24 cellular contexts compared by ENCODE assay signal in genomic region chr17:55405600-55405999, GRCh38.
"Had no signal": no experiment of that assay in that cellular context is flagged by ENCODE, and none has a peak within 500 bp of the region (broad histone marks: within the 10 kb centered on the region; RNA-seq: fewer than 3 reads in every experiment).

No MANE protein-coding gene starts in this region.

- H3K9me3 Mint-ChIP-seq: activated B cell treated with CpG ODN at 0.5 μM for 24 hours; activated CD4-positive, alpha-beta memory T cell treated with anti-CD3 and anti-CD28 coated beads for 36 hours; activated CD4-positive, alpha-beta T cell treated with anti-CD3 and anti-CD28 coated beads, Interleukin-2, amount 10 ng/mL, durations not matched to agents 7 days and 5 days; activated naive CD4-positive, alpha-beta T cell treated with anti-CD3 and anti-CD28 coated beads, Interleukin-2, amount 10 ng/mL, durations not matched to agents 7 days and 5 days; activated naive CD8-positive, alpha-beta T cell treated with anti-CD3 and anti-CD28 coated beads for 36 hours; activated T-helper 17 cell treated with anti-CD3 and anti-CD28 coated beads, Interleukin-2, amount 50 U/mL, for 72 hours; T-cell had no signal

- H3K27ac Mint-ChIP-seq: activated B cell treated with CpG ODN at 0.5 μM for 24 hours; activated CD4-positive, alpha-beta memory T cell treated with anti-CD3 and anti-CD28 coated beads for 36 hours; activated CD4-positive, alpha-beta T cell treated with anti-CD3 and anti-CD28 coated beads, Interleukin-2, amount 10 ng/mL, durations not matched to agents 7 days and 5 days; activated naive CD4-positive, alpha-beta T cell treated with anti-CD3 and anti-CD28 coated beads, Interleukin-2, amount 10 ng/mL, durations not matched to agents 7 days and 5 days; activated naive CD8-positive, alpha-beta T cell treated with anti-CD3 and anti-CD28 coated beads for 36 hours; activated T-helper 17 cell treated with anti-CD3 and anti-CD28 coated beads, Interleukin-2, amount 50 U/mL, for 72 hours; T-cell had no signal

- FAIRE-seq: TTC549 had no signal

- H3K27me3 Mint-ChIP-seq: activated B cell treated with CpG ODN at 0.5 μM for 24 hours; activated CD4-positive, alpha-beta memory T cell treated with anti-CD3 and anti-CD28 coated beads for 36 hours; activated CD4-positive, alpha-beta T cell treated with anti-CD3 and anti-CD28 coated beads, Interleukin-2, amount 10 ng/mL, durations not matched to agents 7 days and 5 days; activated naive CD4-positive, alpha-beta T cell treated with anti-CD3 and anti-CD28 coated beads, Interleukin-2, amount 10 ng/mL, durations not matched to agents 7 days and 5 days; activated naive CD8-positive, alpha-beta T cell treated with anti-CD3 and anti-CD28 coated beads for 36 hours; activated T-helper 17 cell treated with anti-CD3 and anti-CD28 coated beads, Interleukin-2, amount 50 U/mL, for 72 hours; T-cell had no signal

- H3K4me3 Mint-ChIP-seq: activated B cell treated with CpG ODN at 0.5 μM for 24 hours; activated CD4-positive, alpha-beta memory T cell treated with anti-CD3 and anti-CD28 coated beads for 36 hours; activated CD4-positive, alpha-beta T cell treated with anti-CD3 and anti-CD28 coated beads, Interleukin-2, amount 10 ng/mL, durations not matched to agents 7 days and 5 days; activated naive CD4-positive, alpha-beta T cell treated with anti-CD3 and anti-CD28 coated beads, Interleukin-2, amount 10 ng/mL, durations not matched to agents 7 days and 5 days; activated naive CD8-positive, alpha-beta T cell treated with anti-CD3 and anti-CD28 coated beads for 36 hours; activated T-helper 17 cell treated with anti-CD3 and anti-CD28 coated beads, Interleukin-2, amount 50 U/mL, for 72 hours; T-cell had no signal

- DNase-seq: activated B cell treated with CpG ODN at 0.5 μM for 24 hours; activated CD4-positive, alpha-beta memory T cell treated with anti-CD3 and anti-CD28 coated beads for 36 hours; activated CD4-positive, alpha-beta T cell treated with anti-CD3 and anti-CD28 coated beads, Interleukin-2, amount 10 ng/mL, durations not matched to agents 7 days and 5 days; activated gamma-delta T cell treated with Interleukin-2 at 50 U/mL for 16 hours; activated naive CD4-positive, alpha-beta T cell treated with anti-CD3 and anti-CD28 coated beads, Interleukin-2, amount 10 ng/mL, durations not matched to agents 7 days and 5 days; activated naive CD8-positive, alpha-beta T cell treated with anti-CD3 and anti-CD28 coated beads for 36 hours; activated T-cell treated with anti-CD3 and anti-CD28 coated beads for 4 hours; activated T-cell treated with anti-CD3 and anti-CD28 coated beads, Interleukin-2, amount 50 U/mL, for 48 hours; anterior cingulate cortex; caudate nucleus; KG1; NCI-H1092; NCI-H1417; NCI-H1930; NCI-H2171 treated with DMSO at 0.1 percent for 48 hours; NCI-H510A treated with DMSO at 0.1 percent for 48 hours; NCI-H69; PC-3; SHP77 treated with DMSO at 0.1 percent for 48 hours; T-cell; T-helper 2 cell; T1000 had no signal

- H3K4me1 Mint-ChIP-seq: activated CD4-positive, alpha-beta T cell treated with anti-CD3 and anti-CD28 coated beads, Interleukin-2, amount 10 ng/mL, durations not matched to agents 7 days and 5 days; activated naive CD4-positive, alpha-beta T cell treated with anti-CD3 and anti-CD28 coated beads, Interleukin-2, amount 10 ng/mL, durations not matched to agents 7 days and 5 days; activated naive CD8-positive, alpha-beta T cell treated with anti-CD3 and anti-CD28 coated beads for 36 hours; activated T-helper 17 cell treated with anti-CD3 and anti-CD28 coated beads, Interleukin-2, amount 50 U/mL, for 72 hours; T-cell had no signal

- ATAC-seq: activated T-helper 17 cell treated with anti-CD3 and anti-CD28 coated beads, Interleukin-2, amount 50 U/mL, for 72 hours; PC-3; T-cell had no signal
